In genomic region chr19:35204799-35205732, GRCh38 we compare ENCODE assay signal across 1 cellular context.
TF ChIP-seq lines count a peak whose summit lies in the region.

No MANE protein-coding gene starts in this region.

TF ChIP-seq in HepG2, 621 proteins besides CTCF, POLR2A, EP300 and RAD21:
- TF ChIP-seq MEIS1 (CRISPR knock-in tag; IDR thresholded peaks at IDR 0.05; ENCODE audit: borderline replicate concordance): no peak
- no peak for TF ChIP-seq IRF9 (CRISPR knock-in tag; IDR thresholded peaks at IDR 0.05; ENCODE audit: borderline replicate concordance)
- TF ChIP-seq RBAK (CRISPR knock-in tag; IDR thresholded peaks at IDR 0.05): no peak
- TF ChIP-seq TMF1 (CRISPR knock-in tag; IDR thresholded peaks at IDR 0.05; ENCODE audit: low read depth): no peak
- TF ChIP-seq NKX3-1 (CRISPR knock-in tag; IDR thresholded peaks at IDR 0.05): no peak
- no peak for TF ChIP-seq MIER3 (CRISPR knock-in tag; IDR thresholded peaks at IDR 0.05; ENCODE audit: borderline replicate concordance)
- TF ChIP-seq NFYB (CRISPR knock-in tag; IDR thresholded peaks at IDR 0.05): no peak
- TF ChIP-seq ZBTB39 (CRISPR knock-in tag; IDR thresholded peaks at IDR 0.05): no peak
- no peak for TF ChIP-seq TSC22D2 (CRISPR knock-in tag; IDR thresholded peaks at IDR 0.05; ENCODE audit: borderline replicate concordance)
- TF ChIP-seq CBX1 (IDR thresholded peaks at IDR 0.05; ENCODE audit: low read depth): no peak
- no peak for TF ChIP-seq HDAC1 (CRISPR knock-in tag; IDR thresholded peaks at IDR 0.05)
- no peak for TF ChIP-seq FOXK1 (CRISPR knock-in tag; IDR thresholded peaks at IDR 0.05; ENCODE audit: borderline replicate concordance, low read depth)
- TF ChIP-seq ZBTB25 (CRISPR knock-in tag; IDR thresholded peaks at IDR 0.05): no peak
- no peak for TF ChIP-seq SALL2 (CRISPR knock-in tag; IDR thresholded peaks at IDR 0.05)
